In the genomic region with DNA sequence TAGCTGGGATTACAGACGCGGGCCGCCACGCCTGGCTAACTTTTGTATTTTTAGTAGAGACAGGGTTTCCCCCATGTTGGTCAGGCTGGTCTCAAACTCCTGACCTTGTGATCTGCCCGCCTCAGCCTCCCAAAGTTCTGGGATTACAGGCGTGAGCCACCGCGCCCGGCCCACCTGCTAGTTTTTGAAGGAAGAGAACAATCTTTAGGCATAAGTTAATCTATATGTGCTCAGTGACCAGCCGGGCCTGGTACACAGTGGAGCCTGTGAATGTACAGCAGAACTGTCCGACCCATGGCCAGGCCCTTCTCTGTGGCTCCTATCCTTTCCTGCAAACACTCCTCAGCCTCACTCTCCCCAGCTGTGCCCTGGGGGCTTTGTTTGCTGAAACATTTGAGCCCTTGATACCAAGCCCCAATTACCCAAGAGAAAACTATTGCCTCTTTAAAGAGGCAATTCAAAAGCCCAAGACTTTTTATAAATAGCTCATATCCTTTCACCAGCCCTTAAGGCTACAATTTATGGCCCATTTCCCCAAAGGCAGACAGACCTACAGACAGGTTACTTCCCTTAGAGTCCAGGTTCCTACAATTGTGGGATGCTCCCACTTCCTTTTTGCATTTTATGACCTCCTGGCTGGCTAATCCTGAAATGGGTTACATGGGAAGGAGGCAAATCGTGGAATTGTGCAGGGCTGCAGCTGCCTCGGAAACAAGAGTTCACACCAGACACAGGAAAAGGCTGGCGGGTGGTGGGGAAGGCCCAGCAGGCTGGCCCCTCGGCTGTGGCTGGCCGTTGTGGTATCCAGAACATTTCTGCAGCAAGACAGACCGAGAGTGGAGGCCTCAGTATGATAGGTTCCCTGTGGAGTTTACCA, we compare ENCODE assay signal across 2 cellular contexts.
TF ChIP-seq lines count a peak whose summit lies in the region.

No MANE protein-coding gene starts in this region.

TF ChIP-seq in liver, 16 proteins besides CTCF, POLR2A, EP300 and RAD21 (continued from another document):
- TF ChIP-seq, protein P1, sequence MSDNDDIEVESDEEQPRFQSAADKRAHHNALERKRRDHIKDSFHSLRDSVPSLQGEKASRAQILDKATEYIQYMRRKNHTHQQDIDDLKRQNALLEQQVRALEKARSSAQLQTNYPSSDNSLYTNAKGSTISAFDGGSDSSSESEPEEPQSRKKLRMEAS (IDR thresholded peaks at IDR 0.05), result no peak
- TF ChIP-seq JUND (IDR thresholded peaks at IDR 0.05) (no peak), TAF1 (conservative IDR thresholded peaks at IDR 0.05) (no peak), HNF4G (IDR thresholded peaks at IDR 0.05) (no peak), EGR1 (IDR thresholded peaks at IDR 0.05; ENCODE audit: low read depth in 2 of 2) (no peak), FOXA1 (IDR thresholded peaks at IDR 0.05) (no peak), HNF4A (conservative IDR thresholded peaks at IDR 0.05) (no peak)
- TF ChIP-seq, protein P2, sequence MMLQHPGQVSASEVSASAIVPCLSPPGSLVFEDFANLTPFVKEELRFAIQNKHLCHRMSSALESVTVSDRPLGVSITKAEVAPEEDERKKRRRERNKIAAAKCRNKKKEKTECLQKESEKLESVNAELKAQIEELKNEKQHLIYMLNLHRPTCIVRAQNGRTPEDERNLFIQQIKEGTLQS (IDR thresholded peaks at IDR 0.05), result no peak

TF ChIP-seq in HepG2, 621 proteins besides CTCF, POLR2A, EP300 and RAD21:
- TF ChIP-seq, protein P3, sequence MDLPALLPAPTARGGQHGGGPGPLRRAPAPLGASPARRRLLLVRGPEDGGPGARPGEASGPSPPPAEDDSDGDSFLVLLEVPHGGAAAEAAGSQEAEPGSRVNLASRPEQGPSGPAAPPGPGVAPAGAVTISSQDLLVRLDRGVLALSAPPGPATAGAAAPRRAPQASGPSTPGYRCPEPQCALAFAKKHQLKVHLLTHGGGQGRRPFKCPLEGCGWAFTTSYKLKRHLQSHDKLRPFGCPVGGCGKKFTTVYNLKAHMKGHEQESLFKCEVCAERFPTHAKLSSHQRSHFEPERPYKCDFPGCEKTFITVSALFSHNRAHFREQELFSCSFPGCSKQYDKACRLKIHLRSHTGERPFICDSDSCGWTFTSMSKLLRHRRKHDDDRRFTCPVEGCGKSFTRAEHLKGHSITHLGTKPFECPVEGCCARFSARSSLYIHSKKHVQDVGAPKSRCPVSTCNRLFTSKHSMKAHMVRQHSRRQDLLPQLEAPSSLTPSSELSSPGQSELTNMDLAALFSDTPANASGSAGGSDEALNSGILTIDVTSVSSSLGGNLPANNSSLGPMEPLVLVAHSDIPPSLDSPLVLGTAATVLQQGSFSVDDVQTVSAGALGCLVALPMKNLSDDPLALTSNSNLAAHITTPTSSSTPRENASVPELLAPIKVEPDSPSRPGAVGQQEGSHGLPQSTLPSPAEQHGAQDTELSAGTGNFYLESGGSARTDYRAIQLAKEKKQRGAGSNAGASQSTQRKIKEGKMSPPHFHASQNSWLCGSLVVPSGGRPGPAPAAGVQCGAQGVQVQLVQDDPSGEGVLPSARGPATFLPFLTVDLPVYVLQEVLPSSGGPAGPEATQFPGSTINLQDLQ (CRISPR knock-in tag; IDR thresholded peaks at IDR 0.05), result no peak
- TF ChIP-seq TBX3 (IDR thresholded peaks at IDR 0.05; ENCODE audit: borderline replicate concordance) (no peak), ZNF672 (CRISPR knock-in tag; IDR thresholded peaks at IDR 0.05) (no peak), SAP130 (CRISPR knock-in tag; IDR thresholded peaks at IDR 0.05; ENCODE audit: low read depth) (no peak), ZNF564 (CRISPR knock-in tag; IDR thresholded peaks at IDR 0.05) (no peak), NR2F1 (CRISPR knock-in tag; IDR thresholded peaks at IDR 0.05) (no peak), TOPORS (CRISPR knock-in tag; IDR thresholded peaks at IDR 0.05) (no peak), SYNCRIP (IDR thresholded peaks at IDR 0.05; ENCODE audit: insufficient read depth, low read depth, low read length) (no peak), SNAI1 (CRISPR knock-in tag; IDR thresholded peaks at IDR 0.05; ENCODE audit: borderline replicate concordance) (no peak), SMARCC2 (IDR thresholded peaks at IDR 0.05) (no peak)
- TF ChIP-seq, protein P4, sequence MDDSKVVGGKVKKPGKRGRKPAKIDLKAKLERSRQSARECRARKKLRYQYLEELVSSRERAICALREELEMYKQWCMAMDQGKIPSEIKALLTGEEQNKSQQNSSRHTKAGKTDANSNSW (CRISPR knock-in tag; IDR thresholded peaks at IDR 0.05; ENCODE audit: borderline replicate concordance), result no peak
